Comparison of ENCODE assay signal across 17 cellular contexts in the genomic region with DNA sequence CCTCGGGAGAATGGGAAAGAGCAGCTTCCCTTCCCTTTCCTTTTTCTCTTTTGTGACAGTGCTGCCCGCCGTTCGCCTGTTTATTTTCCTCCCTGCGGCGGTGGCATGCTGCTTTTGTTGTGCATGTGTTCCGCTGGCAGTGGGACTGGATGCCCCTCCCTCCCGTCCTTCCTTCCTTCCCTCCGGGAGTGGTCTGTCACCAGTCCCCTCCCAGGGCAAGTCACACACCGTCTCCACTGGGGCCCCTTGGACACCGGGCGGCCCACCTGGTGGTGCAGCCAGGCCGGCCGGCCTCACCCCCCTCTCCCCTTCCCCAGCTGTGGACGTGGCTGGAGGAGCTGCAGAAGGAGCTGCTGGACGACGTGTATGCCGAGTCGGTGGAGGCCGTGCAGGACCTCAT.
DNase-seq lines count a peak whose midpoint lies in the region; ATAC-seq and TF ChIP-seq lines count a peak whose summit lies in the region.
"Had no signal": no experiment of that assay in that cellular context is flagged by ENCODE, and none has a peak within 500 bp of the region (broad histone marks: within the 10 kb centered on the region; RNA-seq: fewer than 3 reads in every experiment).

No MANE protein-coding gene starts in this region.

- TF ChIP-seq EP300 in SK-N-SH (IDR thresholded peaks at IDR 0.05; ENCODE audit: borderline replicate concordance in 1 of 2, low read depth in 1 of 2, low read length in 1 of 2), result no peak

- H3K9me3 ChIP-seq in SK-N-SH, result no peaks in the 10 kb centered on the region
- H3K9me3 ChIP-seq: esophagus muscularis mucosa, neutrophil, transverse colon had no signal

- DNase-seq in SK-N-SH, result peak; percentile 37
- peak in 1 of 10 donors; percentile 64 for DNase-seq in dorsolateral prefrontal cortex
- DNase-seq in left lobe of liver (ENCODE audit: low spot score), result no peak
- DNase-seq in sciatic nerve (ENCODE audit: low spot score), result no peak
- DNase-seq in NCI-H524 treated with DMSO at 0.1 percent for 48 hours (lab: John Stamatoyannopoulos, UW), result no peak
- no peak for DNase-seq in NCI-H2107 treated with DMSO at 0.1 percent for 48 hours (lab: John Stamatoyannopoulos, UW; ENCODE audit: unreplicated experiment)
- DNase-seq: activated T-cell treated with anti-CD3 and anti-CD28 coated beads, Interleukin-2, amount 50 U/mL, for 24 hours; cortex of kidney; NCI-H1930; NCI-H510A; stimulated activated naive CD4-positive, alpha-beta T cell; T-cell; transverse colon had no signal

- H3K4me3 ChIP-seq in SK-N-SH (ENCODE audit: low read depth in 2 of 2, low read length in 1 of 2) (no peak overlapping the region), dorsolateral prefrontal cortex (peak overlapping the region in 53 of 59 donors; percentile 2 to 58 (median 37))
- H3K4me3 ChIP-seq: esophagus muscularis mucosa, transverse colon had no signal

- H3F3A ChIP-seq in SK-N-SH (replicated peaks; ENCODE audit: insufficient read depth), result peaks cover 6% of the 10 kb centered on the region

- peaks cover 60 to 62% of the 10 kb centered on the region in 2 experiments for H3K36me3 ChIP-seq in SK-N-SH (replicated peaks in 1 of 2; ENCODE audit: control insufficient read depth in 1 of 2, insufficient read depth in 2 of 2, low read length in 1 of 2)
- H3K36me3 ChIP-seq: neutrophil had no signal

- 93% methylated on average over 17 of the region's 20 CpGs for WGBS in SK-N-SH (ENCODE audit: low lambda C conversion rate)

- no peaks in the 10 kb centered on the region for H3K27me3 ChIP-seq in SK-N-SH (ENCODE audit: insufficient read depth)
- no peaks in the 10 kb centered on the region for H3K27me3 ChIP-seq in dorsolateral prefrontal cortex
- H3K27me3 ChIP-seq: esophagus muscularis mucosa, neutrophil, transverse colon had no signal

- CTCF ChIA-PET in SK-N-SH (lab: Yijun Ruan, JAX), result interaction anchor here (1.3 to 13.4 kb wide), 2 partner anchors 42 to 291 kb away, joined by 4 to 168 read pairs; no protein-coding TSS in a partner anchor

- ATAC-seq in SK-N-SH treated with all-trans-retinoic acid at 6 μM for 48 hours (no peak), left lobe of liver (peak; percentile 13), sciatic nerve (peak; percentile 32), GM21515 (IDR thresholded peaks at IDR 0.05; ENCODE audit: unreplicated experiment) (no peak)
- ATAC-seq: T-cell had no signal

- no peak overlapping the region for H2AFZ ChIP-seq in SK-N-SH (ENCODE audit: low read depth)

- H3K27ac ChIP-seq in SK-N-SH (ENCODE audit: low read depth in 2 of 2, low read length in 1 of 2) (no peak overlapping the region), dorsolateral prefrontal cortex (peak overlapping the region in 44 of 59 donors; percentile 5 to 86 (median 68))
- H3K27ac ChIP-seq: esophagus muscularis mucosa, neutrophil, transverse colon had no signal

- H3K9ac ChIP-seq in SK-N-SH, result no peak overlapping the region

- TF ChIP-seq CTCF in SK-N-SH (IDR thresholded peaks at IDR 0.05) (no peak), dorsolateral prefrontal cortex (IDR thresholded peaks at IDR 0.05 in 54 of 56, conservative IDR thresholded peaks at IDR 0.05 in 2 of 56; ENCODE audit: low read depth in 1 of 56, partially characterized antibody in 56 of 56) (no peak)

- TF ChIP-seq RAD21 in SK-N-SH (IDR thresholded peaks at IDR 0.05; ENCODE audit: low read length), result no peak

- POLR2A ChIA-PET in SK-N-SH (lab: Yijun Ruan, JAX), result no interaction called here

- peaks cover 11 to 28% of the 10 kb centered on the region in 2 experiments; a peak in 3 of 4 replicates for H3K4me1 ChIP-seq in SK-N-SH (ENCODE audit: control insufficient read depth in 1 of 2, insufficient read depth in 2 of 2, low read depth in 1 of 2, low read length in 1 of 2)

- peaks cover 77% of the 10 kb centered on the region for H3K79me2 ChIP-seq in SK-N-SH (ENCODE audit: insufficient read depth)

- intact Hi-C loops in dorsolateral prefrontal cortex (cut with DNase I) (no loop called here), sciatic nerve (cut with DNase I) (loop anchor here (5.0 kb wide), 1 partner anchor 289 kb away; no protein-coding TSS in a partner anchor)

- H3K4me2 ChIP-seq in SK-N-SH, result no peak overlapping the region

- peaks cover 40% of the 10 kb centered on the region for H4K20me1 ChIP-seq in SK-N-SH (ENCODE audit: insufficient read depth)

- H3K9me2 ChIP-seq in SK-N-SH, result no peaks in the 10 kb centered on the region

TF ChIP-seq in SK-N-SH, 30 proteins besides CTCF, POLR2A, EP300 and RAD21 (continues in another document):
- TF ChIP-seq ELF1 (IDR thresholded peaks at IDR 0.05), result no peak
- no peak for TF ChIP-seq SIN3A (IDR thresholded peaks at IDR 0.05; ENCODE audit: borderline replicate concordance, low read depth, low read length)
- TF ChIP-seq MXI1 (IDR thresholded peaks at IDR 0.05; ENCODE audit: low read depth, low read length), result no peak
- no peak for TF ChIP-seq TEAD4 (IDR thresholded peaks at IDR 0.05; ENCODE audit: borderline replicate concordance, insufficient read depth)
- no peak for TF ChIP-seq FOSL2 (IDR thresholded peaks at IDR 0.05; ENCODE audit: borderline replicate concordance, low read depth)
- no peak for TF ChIP-seq USF2 (IDR thresholded peaks at IDR 0.05; ENCODE audit: borderline replicate concordance, low read depth, low read length)
- TF ChIP-seq TAF1 (IDR thresholded peaks at IDR 0.05; ENCODE audit: borderline replicate concordance, low read depth, low read length), result no peak
- TF ChIP-seq JUND (IDR thresholded peaks at IDR 0.05), result no peak
- TF ChIP-seq FOXM1 (IDR thresholded peaks at IDR 0.05; ENCODE audit: low read depth), result no peak
- TF ChIP-seq, protein P1, sequence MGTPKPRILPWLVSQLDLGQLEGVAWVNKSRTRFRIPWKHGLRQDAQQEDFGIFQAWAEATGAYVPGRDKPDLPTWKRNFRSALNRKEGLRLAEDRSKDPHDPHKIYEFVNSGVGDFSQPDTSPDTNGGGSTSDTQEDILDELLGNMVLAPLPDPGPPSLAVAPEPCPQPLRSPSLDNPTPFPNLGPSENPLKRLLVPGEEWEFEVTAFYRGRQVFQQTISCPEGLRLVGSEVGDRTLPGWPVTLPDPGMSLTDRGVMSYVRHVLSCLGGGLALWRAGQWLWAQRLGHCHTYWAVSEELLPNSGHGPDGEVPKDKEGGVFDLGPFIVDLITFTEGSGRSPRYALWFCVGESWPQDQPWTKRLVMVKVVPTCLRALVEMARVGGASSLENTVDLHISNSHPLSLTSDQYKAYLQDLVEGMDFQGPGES (IDR thresholded peaks at IDR 0.05; ENCODE audit: low read depth, low read length), result no peak
- TF ChIP-seq POLR2AphosphoS5 (IDR thresholded peaks at IDR 0.05; ENCODE audit: low read depth, low read length), result no peak
- TF ChIP-seq RFX5 (IDR thresholded peaks at IDR 0.05; ENCODE audit: low read length), result no peak
- TF ChIP-seq NFIC (IDR thresholded peaks at IDR 0.05; ENCODE audit: borderline replicate concordance), result no peak

TF ChIP-seq in SK-N-SH treated with all-trans-retinoic acid at 6 μM for 48 hours, 23 proteins besides CTCF, POLR2A, EP300 and RAD21 (continues in another document):
- TF ChIP-seq CSDC2 (CRISPR knock-in tag; IDR thresholded peaks at IDR 0.05) (no peak), ESRRG (CRISPR knock-in tag; IDR thresholded peaks at IDR 0.05) (no peak), ISL1 (CRISPR knock-in tag; IDR thresholded peaks at IDR 0.05) (no peak), ZC3H10 (CRISPR knock-in tag; IDR thresholded peaks at IDR 0.05) (no peak), ZFP3 (CRISPR knock-in tag; IDR thresholded peaks at IDR 0.05) (no peak), ZNF8 (CRISPR knock-in tag; IDR thresholded peaks at IDR 0.05) (no peak), BACH2 (CRISPR knock-in tag; IDR thresholded peaks at IDR 0.05; ENCODE audit: borderline replicate concordance) (no peak), ZNF70 (CRISPR knock-in tag; IDR thresholded peaks at IDR 0.05) (no peak), TSHZ2 (CRISPR knock-in tag; IDR thresholded peaks at IDR 0.05) (no peak), SNAI2 (CRISPR knock-in tag; IDR thresholded peaks at IDR 0.05) (no peak), TCF4 (CRISPR knock-in tag; IDR thresholded peaks at IDR 0.05; ENCODE audit: borderline replicate concordance) (no peak), ZFP30 (CRISPR knock-in tag; IDR thresholded peaks at IDR 0.05) (no peak), RARB (CRISPR knock-in tag; IDR thresholded peaks at IDR 0.05) (no peak)
- TF ChIP-seq, protein P2, sequence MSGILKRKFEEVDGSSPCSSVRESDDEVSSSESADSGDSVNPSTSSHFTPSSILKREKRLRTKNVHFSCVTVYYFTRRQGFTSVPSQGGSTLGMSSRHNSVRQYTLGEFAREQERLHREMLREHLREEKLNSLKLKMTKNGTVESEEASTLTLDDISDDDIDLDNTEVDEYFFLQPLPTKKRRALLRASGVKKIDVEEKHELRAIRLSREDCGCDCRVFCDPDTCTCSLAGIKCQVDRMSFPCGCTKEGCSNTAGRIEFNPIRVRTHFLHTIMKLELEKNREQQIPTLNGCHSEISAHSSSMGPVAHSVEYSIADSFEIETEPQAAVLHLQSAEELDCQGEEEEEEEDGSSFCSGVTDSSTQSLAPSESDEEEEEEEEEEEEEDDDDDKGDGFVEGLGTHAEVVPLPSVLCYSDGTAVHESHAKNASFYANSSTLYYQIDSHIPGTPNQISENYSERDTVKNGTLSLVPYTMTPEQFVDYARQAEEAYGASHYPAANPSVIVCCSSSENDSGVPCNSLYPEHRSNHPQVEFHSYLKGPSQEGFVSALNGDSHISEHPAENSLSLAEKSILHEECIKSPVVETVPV (CRISPR knock-in tag; IDR thresholded peaks at IDR 0.05), result no peak

Comparison
In these comparisons a context has a peak if more than half of its experiments do, and no peak if none do; other contexts are left out.
1. H3K27ac ChIP-seq: peak in dorsolateral prefrontal cortex (44 of 59); none in SK-N-SH (0 of 2).
2. H3K4me3 ChIP-seq: peak in dorsolateral prefrontal cortex (53 of 59); none in SK-N-SH (0 of 2).
3. ATAC-seq: peak in left lobe of liver (single experiment) and sciatic nerve (single experiment); none in SK-N-SH treated with all-trans-retinoic acid at 6 μM for 48 hours (single experiment) and GM21515 (single experiment).